15 cellular contexts compared by ENCODE assay signal in the genomic region with DNA sequence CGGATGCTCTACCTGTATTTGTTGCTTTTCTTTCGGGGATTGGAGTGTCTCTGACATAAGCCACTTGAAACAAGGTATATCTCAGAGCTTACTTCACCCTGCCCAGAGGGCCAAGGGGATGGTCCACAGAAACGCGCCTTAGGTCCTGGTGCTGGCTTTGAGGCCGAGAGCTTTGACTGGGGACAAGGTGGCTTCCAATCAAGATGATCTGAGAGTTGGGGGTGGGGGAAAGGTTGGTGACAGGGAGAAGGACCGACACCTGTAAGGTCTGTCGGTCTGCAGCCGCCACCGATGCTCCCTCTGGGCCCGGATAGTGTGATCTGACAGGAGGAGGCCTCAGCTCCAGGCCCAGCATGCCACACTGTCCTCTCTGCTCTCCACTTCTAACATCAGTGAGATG. TPM values are rescaled to one million over a fixed set of nuclear protein-coding genes. Genes with fewer than 3 reads are reported as not detected.
DNase-seq lines count a peak whose midpoint lies in the region; ATAC-seq and TF ChIP-seq lines count a peak whose summit lies in the region.
"Had no signal": no experiment of that assay in that cellular context is flagged by ENCODE, and none has a peak within 500 bp of the region (broad histone marks: within the 10 kb centered on the region; RNA-seq: fewer than 3 reads in every experiment).

No MANE protein-coding gene starts in this region.

- DNase-seq in activated naive CD4-positive, alpha-beta T cell treated with anti-CD3 and anti-CD28 coated beads, Interleukin-2, amount 10 ng/mL, durations not matched to agents 7 days and 5 days: no peak
- DNase-seq in activated naive CD4-positive, alpha-beta T cell treated with Interleukin-2 at 50 U/mL for 16 hours: no peak
- DNase-seq in lower lobe of right lung: peak; percentile 23
- DNase-seq in cerebellar nuclear complex (lab: John Stamatoyannopoulos, UW): no peak
- DNase-seq in GDM1 (lab: John Stamatoyannopoulos, UW): no peak
- DNase-seq: NCI-H1048, small intestine had no signal

- peaks cover 32% of the 10 kb centered on the region for H3K4me1 ChIP-seq in lower lobe of right lung
- H3K4me1 ChIP-seq in stomach smooth muscle (ENCODE audit: control insufficient read depth, insufficient read depth, low read length): peaks cover 69% of the 10 kb centered on the region

- peaks cover 42% of the 10 kb centered on the region for H3K36me3 Mint-ChIP-seq in activated naive CD4-positive, alpha-beta T cell treated with anti-CD3 and anti-CD28 coated beads, Interleukin-2, amount 10 ng/mL, durations not matched to agents 7 days and 5 days
- H3K36me3 Mint-ChIP-seq in activated T-helper 17 cell treated with anti-CD3 and anti-CD28 coated beads, Interleukin-2, amount 50 U/mL, for 72 hours (ENCODE audit: low read depth): peaks cover 100% of the 10 kb centered on the region

- CTCF ChIA-PET in activated naive CD4-positive, alpha-beta T cell treated with anti-CD3 and anti-CD28 coated beads, Interleukin-2, amount 10 ng/mL, durations not matched to agents 7 days and 5 days (lab: Charles Lee): interaction anchor here (0.6 to 3.4 kb wide), 9 partner anchors 12 to 148 kb away, joined by 3 to 18 read pairs (median 4); a partner anchor contains a TSS

- H3K4me3 Mint-ChIP-seq in activated naive CD4-positive, alpha-beta T cell treated with anti-CD3 and anti-CD28 coated beads, Interleukin-2, amount 10 ng/mL, durations not matched to agents 7 days and 5 days: no peak overlapping the region
- no peak overlapping the region for H3K4me3 Mint-ChIP-seq in activated T-helper 17 cell treated with anti-CD3 and anti-CD28 coated beads, Interleukin-2, amount 50 U/mL, for 72 hours
- H3K4me3 Mint-ChIP-seq: activated T-cell treated with anti-CD3 and anti-CD28 coated beads, Interleukin-2, amount 50 U/mL, for 4 hours had no signal

- H3K9me3 Mint-ChIP-seq in activated naive CD4-positive, alpha-beta T cell treated with anti-CD3 and anti-CD28 coated beads, Interleukin-2, amount 10 ng/mL, durations not matched to agents 7 days and 5 days: no peaks in the 10 kb centered on the region
- H3K9me3 Mint-ChIP-seq in activated T-helper 17 cell treated with anti-CD3 and anti-CD28 coated beads, Interleukin-2, amount 50 U/mL, for 72 hours: no peaks in the 10 kb centered on the region
- H3K9me3 Mint-ChIP-seq: activated T-cell treated with anti-CD3 and anti-CD28 coated beads, Interleukin-2, amount 50 U/mL, for 4 hours; nephron had no signal

- no peak for TF ChIP-seq CTCF in lower lobe of right lung (IDR thresholded peaks at IDR 0.05)

- no peaks in the 10 kb centered on the region for H3K27me3 Mint-ChIP-seq in activated naive CD4-positive, alpha-beta T cell treated with anti-CD3 and anti-CD28 coated beads, Interleukin-2, amount 10 ng/mL, durations not matched to agents 7 days and 5 days
- no peaks in the 10 kb centered on the region for H3K27me3 Mint-ChIP-seq in activated T-helper 17 cell treated with anti-CD3 and anti-CD28 coated beads, Interleukin-2, amount 50 U/mL, for 72 hours

- H3K27me3 ChIP-seq in lower lobe of right lung (ENCODE audit: low read depth): no peaks in the 10 kb centered on the region
- H3K27me3 ChIP-seq in stomach smooth muscle (ENCODE audit: control insufficient read depth in 1 of 2, insufficient read depth in 2 of 2, low read length in 2 of 2): no peaks in the 10 kb centered on the region

- peak overlapping the region; percentile 86 for H3K27ac Mint-ChIP-seq in activated naive CD4-positive, alpha-beta T cell treated with anti-CD3 and anti-CD28 coated beads, Interleukin-2, amount 10 ng/mL, durations not matched to agents 7 days and 5 days
- peak overlapping the region; percentile 84 for H3K27ac Mint-ChIP-seq in activated T-helper 17 cell treated with anti-CD3 and anti-CD28 coated beads, Interleukin-2, amount 50 U/mL, for 72 hours

- H3K4me3 ChIP-seq in lower lobe of right lung (no peak overlapping the region), stomach smooth muscle (ENCODE audit: low read length in 2 of 2) (no peak overlapping the region)

- H3K27ac ChIP-seq in lower lobe of right lung (peak overlapping the region; percentile 31), stomach smooth muscle (ENCODE audit: low read length) (peak overlapping the region; percentile 96)

- H3K9me3 ChIP-seq in lower lobe of right lung (no peaks in the 10 kb centered on the region), stomach smooth muscle (ENCODE audit: control insufficient read depth in 2 of 2, low read length in 2 of 2) (no peaks in the 10 kb centered on the region)

- no peak for ATAC-seq in activated T-helper 17 cell treated with anti-CD3 and anti-CD28 coated beads, Interleukin-2, amount 50 U/mL, for 72 hours (replicated peaks)
- ATAC-seq in lower lobe of right lung (no peak), GM19463 (IDR thresholded peaks at IDR 0.05; ENCODE audit: unreplicated experiment) (no peak)

- H3K9ac ChIP-seq in stomach smooth muscle (ENCODE audit: low read length in 2 of 2): peak overlapping the region; percentile 4 to 60

- intact Hi-C loops in lower lobe of right lung (cut with DNase I): no loop called here

- H3K36me3 ChIP-seq in lower lobe of right lung (peaks cover 88% of the 10 kb centered on the region), stomach smooth muscle (ENCODE audit: control insufficient read depth in 2 of 2, insufficient read depth in 2 of 2, low read length in 2 of 2) (peaks cover 32 to 34% of the 10 kb centered on the region in 2 donors)

- H3K4me1 Mint-ChIP-seq in activated naive CD4-positive, alpha-beta T cell treated with anti-CD3 and anti-CD28 coated beads, Interleukin-2, amount 10 ng/mL, durations not matched to agents 7 days and 5 days: peaks cover 7% of the 10 kb centered on the region
- H3K4me1 Mint-ChIP-seq in activated T-helper 17 cell treated with anti-CD3 and anti-CD28 coated beads, Interleukin-2, amount 50 U/mL, for 72 hours: peaks cover 10% of the 10 kb centered on the region

RNA-seq across cellular contexts. Expression of a gene that starts 21.8 kb away (rescaled TPM):
- under 1 TPM; 0.13 to 0.32 TPM for total RNA-seq in activated T-helper 17 cell treated with anti-CD3 and anti-CD28 coated beads, Interleukin-2, amount 50 U/mL, for 72 hours
- not detected for total RNA-seq in lower lobe of right lung
- total RNA-seq: fibroblast of lung, HT1080, RPMI7951 had no signal

RNA-seq across cellular contexts. Expression of a gene that starts 33.1 kb away (rescaled TPM):
- total RNA-seq in activated T-helper 17 cell treated with anti-CD3 and anti-CD28 coated beads, Interleukin-2, amount 50 U/mL, for 72 hours: 10 to 100 TPM; 36.3 to 49.5 TPM
- 9.3 TPM for total RNA-seq in lower lobe of right lung
